1 cellular context compared by ENCODE assay signal in the genomic region with DNA sequence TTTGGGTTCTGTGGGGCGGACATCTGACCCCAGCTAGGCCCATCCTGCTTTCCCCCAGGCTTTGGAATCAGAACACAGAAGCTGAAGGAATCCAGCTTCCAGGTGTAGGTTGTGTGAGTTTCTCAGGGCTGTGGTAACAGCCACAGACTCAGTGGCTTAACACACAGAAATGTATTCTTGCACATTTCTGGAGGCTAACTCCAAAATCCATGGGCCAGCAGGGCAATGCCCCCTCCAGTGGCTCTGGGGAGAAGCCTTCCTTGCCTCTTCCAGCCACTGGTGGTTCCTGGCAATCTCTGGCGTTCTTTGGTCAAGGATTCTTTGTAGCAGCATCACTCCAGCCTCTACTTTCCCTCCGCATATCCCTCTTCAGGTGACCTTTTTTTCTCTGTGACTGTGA.
TF ChIP-seq lines count a peak whose summit lies in the region.

No MANE protein-coding gene starts in this region.

TF ChIP-seq in GM23338, 12 proteins besides CTCF, POLR2A, EP300 and RAD21 (continued from another document):
- TF ChIP-seq, protein P1, sequence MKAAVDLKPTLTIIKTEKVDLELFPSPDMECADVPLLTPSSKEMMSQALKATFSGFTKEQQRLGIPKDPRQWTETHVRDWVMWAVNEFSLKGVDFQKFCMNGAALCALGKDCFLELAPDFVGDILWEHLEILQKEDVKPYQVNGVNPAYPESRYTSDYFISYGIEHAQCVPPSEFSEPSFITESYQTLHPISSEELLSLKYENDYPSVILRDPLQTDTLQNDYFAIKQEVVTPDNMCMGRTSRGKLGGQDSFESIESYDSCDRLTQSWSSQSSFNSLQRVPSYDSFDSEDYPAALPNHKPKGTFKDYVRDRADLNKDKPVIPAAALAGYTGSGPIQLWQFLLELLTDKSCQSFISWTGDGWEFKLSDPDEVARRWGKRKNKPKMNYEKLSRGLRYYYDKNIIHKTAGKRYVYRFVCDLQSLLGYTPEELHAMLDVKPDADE (IDR thresholded peaks at IDR 0.05) = no peak
- no peak for TF ChIP-seq JUNB (IDR thresholded peaks at IDR 0.05; ENCODE audit: unreplicated experiment)
- TF ChIP-seq, protein P2, sequence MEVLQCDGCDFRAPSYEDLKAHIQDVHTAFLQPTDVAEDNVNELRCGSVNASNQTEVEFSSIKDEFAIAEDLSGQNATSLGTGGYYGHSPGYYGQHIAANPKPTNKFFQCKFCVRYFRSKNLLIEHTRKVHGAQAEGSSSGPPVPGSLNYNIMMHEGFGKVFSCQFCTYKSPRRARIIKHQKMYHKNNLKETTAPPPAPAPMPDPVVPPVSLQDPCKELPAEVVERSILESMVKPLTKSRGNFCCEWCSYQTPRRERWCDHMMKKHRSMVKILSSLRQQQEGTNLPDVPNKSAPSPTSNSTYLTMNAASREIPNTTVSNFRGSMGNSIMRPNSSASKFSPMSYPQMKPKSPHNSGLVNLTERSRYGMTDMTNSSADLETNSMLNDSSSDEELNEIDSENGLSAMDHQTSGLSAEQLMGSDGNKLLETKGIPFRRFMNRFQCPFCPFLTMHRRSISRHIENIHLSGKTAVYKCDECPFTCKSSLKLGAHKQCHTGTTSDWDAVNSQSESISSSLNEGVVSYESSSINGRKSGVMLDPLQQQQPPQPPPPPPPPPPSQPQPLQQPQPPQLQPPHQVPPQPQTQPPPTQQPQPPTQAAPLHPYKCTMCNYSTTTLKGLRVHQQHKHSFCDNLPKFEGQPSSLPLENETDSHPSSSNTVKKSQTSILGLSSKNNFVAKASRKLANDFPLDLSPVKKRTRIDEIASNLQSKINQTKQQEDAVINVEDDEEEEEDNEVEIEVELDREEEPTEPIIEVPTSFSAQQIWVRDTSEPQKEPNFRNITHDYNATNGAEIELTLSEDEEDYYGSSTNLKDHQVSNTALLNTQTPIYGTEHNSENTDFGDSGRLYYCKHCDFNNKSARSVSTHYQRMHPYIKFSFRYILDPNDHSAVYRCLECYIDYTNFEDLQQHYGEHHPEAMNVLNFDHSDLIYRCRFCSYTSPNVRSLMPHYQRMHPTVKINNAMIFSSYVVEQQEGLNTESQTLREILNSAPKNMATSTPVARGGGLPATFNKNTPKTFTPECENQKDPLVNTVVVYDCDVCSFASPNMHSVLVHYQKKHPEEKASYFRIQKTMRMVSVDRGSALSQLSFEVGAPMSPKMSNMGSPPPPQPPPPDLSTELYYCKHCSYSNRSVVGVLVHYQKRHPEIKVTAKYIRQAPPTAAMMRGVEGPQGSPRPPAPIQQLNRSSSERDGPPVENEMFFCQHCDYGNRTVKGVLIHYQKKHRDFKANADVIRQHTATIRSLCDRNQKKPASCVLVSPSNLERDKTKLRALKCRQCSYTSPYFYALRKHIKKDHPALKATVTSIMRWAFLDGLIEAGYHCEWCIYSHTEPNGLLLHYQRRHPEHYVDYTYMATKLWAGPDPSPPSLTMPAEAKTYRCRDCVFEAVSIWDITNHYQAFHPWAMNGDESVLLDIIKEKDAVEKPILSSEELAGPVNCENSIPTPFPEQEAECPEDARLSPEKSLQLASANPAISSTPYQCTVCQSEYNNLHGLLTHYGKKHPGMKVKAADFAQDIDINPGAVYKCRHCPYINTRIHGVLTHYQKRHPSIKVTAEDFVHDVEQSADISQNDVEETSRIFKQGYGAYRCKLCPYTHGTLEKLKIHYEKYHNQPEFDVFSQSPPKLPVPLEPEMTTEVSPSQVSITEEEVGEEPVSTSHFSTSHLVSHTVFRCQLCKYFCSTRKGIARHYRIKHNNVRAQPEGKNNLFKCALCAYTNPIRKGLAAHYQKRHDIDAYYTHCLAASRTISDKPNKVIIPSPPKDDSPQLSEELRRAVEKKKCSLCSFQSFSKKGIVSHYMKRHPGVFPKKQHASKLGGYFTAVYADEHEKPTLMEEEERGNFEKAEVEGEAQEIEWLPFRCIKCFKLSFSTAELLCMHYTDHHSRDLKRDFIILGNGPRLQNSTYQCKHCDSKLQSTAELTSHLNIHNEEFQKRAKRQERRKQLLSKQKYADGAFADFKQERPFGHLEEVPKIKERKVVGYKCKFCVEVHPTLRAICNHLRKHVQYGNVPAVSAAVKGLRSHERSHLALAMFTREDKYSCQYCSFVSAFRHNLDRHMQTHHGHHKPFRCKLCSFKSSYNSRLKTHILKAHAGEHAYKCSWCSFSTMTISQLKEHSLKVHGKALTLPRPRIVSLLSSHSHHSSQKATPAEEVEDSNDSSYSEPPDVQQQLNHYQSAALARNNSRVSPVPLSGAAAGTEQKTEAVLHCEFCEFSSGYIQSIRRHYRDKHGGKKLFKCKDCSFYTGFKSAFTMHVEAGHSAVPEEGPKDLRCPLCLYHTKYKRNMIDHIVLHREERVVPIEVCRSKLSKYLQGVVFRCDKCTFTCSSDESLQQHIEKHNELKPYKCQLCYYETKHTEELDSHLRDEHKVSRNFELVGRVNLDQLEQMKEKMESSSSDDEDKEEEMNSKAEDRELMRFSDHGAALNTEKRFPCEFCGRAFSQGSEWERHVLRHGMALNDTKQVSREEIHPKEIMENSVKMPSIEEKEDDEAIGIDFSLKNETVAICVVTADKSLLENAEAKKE (CRISPR knock-in tag; IDR thresholded peaks at IDR 0.05) = no peak
TF ChIP-seq in GM23338: peak in this region for 0.
